22 cellular contexts compared by ENCODE assay signal in genomic region chr1:33975961-33976360, GRCh38.
DNase-seq lines count a peak whose midpoint lies in the region; ATAC-seq and TF ChIP-seq lines count a peak whose summit lies in the region.
"Had no signal": no experiment of that assay in that cellular context is flagged by ENCODE, and none has a peak within 500 bp of the region (broad histone marks: within the 10 kb centered on the region; RNA-seq: fewer than 3 reads in every experiment).

No MANE protein-coding gene starts in this region.

- no peaks in the 10 kb centered on the region for H3K4me1 ChIP-seq in trophoblast cell (ENCODE audit: control insufficient read depth in 1 of 2, insufficient read depth in 2 of 2, low read length in 2 of 2)
- H3K4me1 ChIP-seq in sigmoid colon: peaks cover 0 to 42% (median 39%) of the 10 kb centered on the region in 4 donors
- H3K4me1 ChIP-seq: BE2C, BLaER1 had no signal

- TF ChIP-seq EP300 in sigmoid colon (IDR thresholded peaks at IDR 0.05): no peak

- no peaks in the 10 kb centered on the region for H3K79me1 ChIP-seq in trophoblast cell (ENCODE audit: low read length)

- no peak overlapping the region for H3K23ac ChIP-seq in trophoblast cell (ENCODE audit: low read length)

- no peak overlapping the region for H4K91ac ChIP-seq in trophoblast cell (ENCODE audit: low read depth, low read length)

- H3K27ac ChIP-seq in trophoblast cell (ENCODE audit: low read depth, low read length) (no peak overlapping the region), sigmoid colon (no peak overlapping the region)
- H3K27ac ChIP-seq: BLaER1 had no signal

- WGBS in trophoblast cell (ENCODE audit: extremely low coverage, insufficient coverage, insufficient read length): no CpG with 5 or more reads among the region's 3 CpGs
- 87 to 92% methylated on average over 3 of the region's 3 CpGs for WGBS in sigmoid colon, 2 donors

- TF ChIP-seq CTCF in sigmoid colon (IDR thresholded peaks at IDR 0.05): no peak

- no peaks in the 10 kb centered on the region for H3K36me3 ChIP-seq in trophoblast cell (ENCODE audit: control insufficient read depth in 1 of 2, insufficient read depth in 2 of 2, low read length in 2 of 2)
- no peaks in the 10 kb centered on the region for H3K36me3 ChIP-seq in sigmoid colon
- H3K36me3 ChIP-seq: BE2C, BLaER1 had no signal

- no peak overlapping the region for H3K14ac ChIP-seq in trophoblast cell (ENCODE audit: low read length)

- peak; percentile 60 for DNase-seq in cardiac septum (ENCODE audit: low spot score)
- DNase-seq in left cardiac atrium: no peak
- peak; percentile 67 to 73 for DNase-seq in trophoblast cell
- peak; percentile 32 for DNase-seq in sigmoid colon
- DNase-seq: 8988T; ACHN; BE2C; C1 segment of cervical spinal cord; CD4-positive, alpha-beta memory T cell; CD4-positive, CD25-positive, alpha-beta regulatory T cell; COR-L47; DMS 273 treated with DMSO at 0.1 percent for 48 hours; DMS153; DMS53; DMS79; DND-41; EL; GDM1 had no signal

- H3K4ac ChIP-seq in trophoblast cell (ENCODE audit: low read depth, low read length): no peak overlapping the region

- H3K27me3 ChIP-seq in trophoblast cell (ENCODE audit: insufficient read depth, low read length): no peaks in the 10 kb centered on the region
- H3K27me3 ChIP-seq in sigmoid colon: no peaks in the 10 kb centered on the region
- H3K27me3 ChIP-seq: BE2C, BLaER1 had no signal

- no peak overlapping the region for H2BK120ac ChIP-seq in trophoblast cell (ENCODE audit: insufficient read depth, low read length, poor library complexity)

- H3K9ac ChIP-seq in trophoblast cell (ENCODE audit: low read length): no peak overlapping the region
- H3K9ac ChIP-seq: BLaER1 had no signal

- TF ChIP-seq POLR2A in sigmoid colon (IDR thresholded peaks at IDR 0.05): no peak

- no peaks in the 10 kb centered on the region for H3K79me2 ChIP-seq in trophoblast cell (ENCODE audit: control insufficient read depth, insufficient read depth, low read length, poor library complexity)

- no peak overlapping the region for H2AFZ ChIP-seq in trophoblast cell (ENCODE audit: insufficient read depth, low read length, poor library complexity)

- H3K18ac ChIP-seq in trophoblast cell (ENCODE audit: low read length): no peak overlapping the region

- H3K4me2 ChIP-seq in trophoblast cell (ENCODE audit: low read length): no peak overlapping the region
- H3K4me2 ChIP-seq: BLaER1 had no signal

- no peak overlapping the region for H4K12ac ChIP-seq in trophoblast cell (ENCODE audit: low read depth, low read length)

- intact Hi-C loops in cardiac septum (cut with DNase I): no loop called here
- intact Hi-C loops in left cardiac atrium (cut with DNase I): no loop called here
- intact Hi-C loops in sigmoid colon (cut with DNase I): no loop called here

- no peak overlapping the region for H4K8ac ChIP-seq in trophoblast cell (ENCODE audit: low read depth, low read length)

- peaks cover 2% of the 10 kb centered on the region for H3K9me3 ChIP-seq in trophoblast cell (ENCODE audit: insufficient read depth, low read depth, low read length)
- H3K9me3 ChIP-seq in sigmoid colon: no peaks in the 10 kb centered on the region
- H3K9me3 ChIP-seq: BE2C, BLaER1 had no signal

- ATAC-seq in left cardiac atrium (no peak), GM18498 (IDR thresholded peaks at IDR 0.05; ENCODE audit: unreplicated experiment) (no peak), HG03039 (IDR thresholded peaks at IDR 0.05; ENCODE audit: unreplicated experiment) (no peak)
- ATAC-seq: GM12878 had no signal

- no peak overlapping the region for H2AK5ac ChIP-seq in trophoblast cell (ENCODE audit: low read length)

- no peak overlapping the region for H3K4me3 ChIP-seq in trophoblast cell (ENCODE audit: low read depth, low read length)
- H3K4me3 ChIP-seq in sigmoid colon: no peak overlapping the region
- H3K4me3 ChIP-seq: BLaER1, GM12878 had no signal

- H2BK12ac ChIP-seq in trophoblast cell (ENCODE audit: low read length): no peak overlapping the region

- H2BK5ac ChIP-seq in trophoblast cell (ENCODE audit: low read depth, low read length, poor library complexity): no peak overlapping the region
